Comparison of ENCODE assay signal across 9 cellular contexts in the genomic region with DNA sequence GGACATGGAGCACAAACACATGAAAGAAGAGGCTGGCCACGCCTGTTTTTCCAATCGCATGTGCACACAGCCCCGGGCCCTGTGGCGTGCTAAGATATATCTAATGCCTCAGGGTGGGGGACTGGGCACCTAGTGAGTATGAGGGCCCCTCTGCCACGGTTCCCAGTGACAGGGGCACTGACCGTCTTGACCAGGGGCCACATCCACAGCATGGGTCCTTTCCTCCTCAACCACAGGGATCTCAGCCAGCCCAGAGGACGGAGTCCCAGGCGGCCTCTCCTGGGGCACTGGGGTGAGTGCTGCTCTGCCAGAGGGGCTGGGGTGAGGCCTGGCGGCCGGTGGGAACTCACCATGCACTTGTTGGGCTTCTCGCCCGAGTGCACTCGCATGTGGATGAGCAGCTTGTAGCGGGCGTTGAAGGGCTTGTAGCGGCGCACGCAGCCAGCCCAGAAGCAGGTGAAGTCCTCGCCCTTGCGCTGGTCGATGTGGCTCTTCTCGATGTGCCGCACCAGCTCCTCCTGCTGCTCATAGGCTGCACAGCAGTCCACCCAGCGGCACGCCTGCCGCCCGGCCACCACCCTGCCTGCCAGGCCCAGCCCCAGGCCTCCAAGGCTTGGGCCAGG.
DNase-seq lines count a peak whose midpoint lies in the region; ATAC-seq, FAIRE-seq and TF ChIP-seq lines count a peak whose summit lies in the region.
"Had no signal": no experiment of that assay in that cellular context is flagged by ENCODE, and none has a peak within 500 bp of the region (broad histone marks: within the 10 kb centered on the region; RNA-seq: fewer than 3 reads in every experiment).

No MANE protein-coding gene starts in this region.

- H3K36me3 Mint-ChIP-seq in endothelial cell (ENCODE audit: low read depth, unreplicated experiment), result no peaks in the 10 kb centered on the region

- peaks cover 8% of the 10 kb centered on the region for H3K4me1 Mint-ChIP-seq in endothelial cell (ENCODE audit: unreplicated experiment)

- no peaks in the 10 kb centered on the region for H3K4me1 ChIP-seq in mesendoderm (ENCODE audit: control insufficient read depth, low read depth, low read length)

- no peak for FAIRE-seq in D721Med (lab: Jason Lieb, UNC)

- no peak overlapping the region for H3K4ac ChIP-seq in mesendoderm (ENCODE audit: low read depth, low read length)

- WGBS in mesendoderm (ENCODE audit: extremely low coverage, insufficient coverage, low lambda C conversion rate), result no CpG with 5 or more reads among the region's 27 CpGs

- ATAC-seq in HG03457 (IDR thresholded peaks at IDR 0.05; ENCODE audit: unreplicated experiment), result no peak
- no peak for ATAC-seq in GM18873 (IDR thresholded peaks at IDR 0.05; ENCODE audit: low FRiP score, unreplicated experiment)

- H3K9me3 Mint-ChIP-seq in endothelial cell (ENCODE audit: unreplicated experiment), result no peaks in the 10 kb centered on the region

- H3K27me3 Mint-ChIP-seq in endothelial cell (ENCODE audit: unreplicated experiment), result peaks cover 4% of the 10 kb centered on the region

- no peak overlapping the region for H2AK5ac ChIP-seq in mesendoderm (ENCODE audit: low read length)

- H2BK15ac ChIP-seq in mesendoderm (replicated peaks; ENCODE audit: low read depth), result no peak overlapping the region

- no peaks in the 10 kb centered on the region for H3K79me2 ChIP-seq in mesendoderm (ENCODE audit: control insufficient read depth, insufficient read depth, low read length)

- no peak overlapping the region for H3K27ac Mint-ChIP-seq in endothelial cell (ENCODE audit: unreplicated experiment)

- TF ChIP-seq CTCF in D721Med (IDR thresholded peaks at IDR 0.05; ENCODE audit: insufficient read depth, missing control alignments) (peak; percentile 42), LNCaP clone FGC (IDR thresholded peaks at IDR 0.05; ENCODE audit: control insufficient read depth, extremely low read depth, insufficient read depth) (peak; percentile 32; the same call in 1 of the 2 replicates), endothelial cell (IDR thresholded peaks at IDR 0.05; ENCODE audit: unreplicated experiment) (peak; percentile 35)

- no peak overlapping the region for H3K27ac ChIP-seq in mesendoderm (ENCODE audit: low read depth, low read length)

- no peaks in the 10 kb centered on the region for H3K36me3 ChIP-seq in mesendoderm (ENCODE audit: control insufficient read depth, insufficient read depth, low read length)

- H3K9ac ChIP-seq in mesendoderm (ENCODE audit: low read length), result no peak overlapping the region

- H2BK120ac ChIP-seq in mesendoderm (ENCODE audit: low read depth, low read length), result no peak overlapping the region

- no peak overlapping the region for H4K5ac ChIP-seq in mesendoderm (ENCODE audit: low read length)

- no peak overlapping the region for H3K4me3 ChIP-seq in LNCaP clone FGC (ENCODE audit: low read depth, low read length)
- no peak overlapping the region for H3K4me3 ChIP-seq in mesendoderm (ENCODE audit: low read length)

- no peak overlapping the region for H3K4me2 ChIP-seq in mesendoderm (ENCODE audit: low read length)

- no peaks in the 10 kb centered on the region for H3K79me1 ChIP-seq in mesendoderm (ENCODE audit: low read length)

- H3K4me3 Mint-ChIP-seq in endothelial cell (ENCODE audit: unreplicated experiment), result no peak overlapping the region

- H3K18ac ChIP-seq in mesendoderm (ENCODE audit: low read length), result no peak overlapping the region

- H3K56ac ChIP-seq in mesendoderm (ENCODE audit: low read length), result no peak overlapping the region

- DNase-seq in D721Med (ENCODE audit: insufficient read length, low spot score) (no peak), LNCaP clone FGC (ENCODE audit: low read depth) (no peak), endothelial cell (ENCODE audit: low spot score) (peak; percentile 78), mesendoderm (peak; percentile 80), NOMO-1 (lab: John Stamatoyannopoulos, UW; ENCODE audit: unreplicated experiment in 2 of 2) (no peak), NCI-H446 (lab: John Stamatoyannopoulos, UW) (no peak)
- DNase-seq: DMS 273 treated with DMSO at 0.1 percent for 48 hours had no signal

- H2BK5ac ChIP-seq in mesendoderm (ENCODE audit: low read length), result no peak overlapping the region

- no peaks in the 10 kb centered on the region for H3K27me3 ChIP-seq in mesendoderm (ENCODE audit: insufficient read depth, low read length, poor library complexity)

- no peak overlapping the region for H3K23ac ChIP-seq in mesendoderm (ENCODE audit: low read length)

- H4K8ac ChIP-seq in mesendoderm (ENCODE audit: low read depth, low read length), result no peak overlapping the region

Comparison
In these comparisons a context has a peak if more than half of its experiments do, and no peak if none do; other contexts are left out.
1. DNase-seq: peak in endothelial cell (single experiment) and mesendoderm (single experiment); none in D721Med (single experiment), LNCaP clone FGC (single experiment), NOMO-1 (0 of 2) and NCI-H446 (0 of 2).
2. Peak in every context shown above with its lines, with median percentiles within 50 percentile points of each other: CTCF ChIP-seq.